ENCODE assay signal across 2 cellular contexts in the genomic region with DNA sequence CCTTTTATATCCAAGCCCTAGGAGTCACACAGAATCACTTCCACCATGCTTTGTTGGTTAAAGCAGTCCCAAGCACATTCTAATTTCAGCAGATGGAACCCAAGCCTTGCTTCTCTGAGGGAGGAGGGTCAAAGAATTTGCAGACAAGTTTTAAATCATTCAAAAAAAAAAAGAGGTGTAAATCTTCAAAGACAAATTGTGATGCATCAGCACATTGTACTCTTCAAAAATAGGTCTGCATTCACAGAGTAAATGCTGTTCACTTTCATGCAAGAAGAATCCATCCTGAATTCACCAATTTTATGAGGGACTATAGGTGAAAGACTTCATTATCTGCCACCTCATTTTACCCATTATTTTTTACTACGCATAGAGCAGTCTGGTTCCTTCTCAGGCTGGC.
TF ChIP-seq lines count a peak whose summit lies in the region.

No MANE protein-coding gene starts in this region.

TF ChIP-seq in HepG2, 621 proteins besides CTCF, POLR2A, EP300 and RAD21 (continued from another document):
- peak; percentile 41 to 76 for TF ChIP-seq MAFK (conservative IDR thresholded peaks at IDR 0.05 in 1 of 2, IDR thresholded peaks at IDR 0.05 in 1 of 2; ENCODE audit: low read length in 2 of 2)
- TF ChIP-seq, protein P1, sequence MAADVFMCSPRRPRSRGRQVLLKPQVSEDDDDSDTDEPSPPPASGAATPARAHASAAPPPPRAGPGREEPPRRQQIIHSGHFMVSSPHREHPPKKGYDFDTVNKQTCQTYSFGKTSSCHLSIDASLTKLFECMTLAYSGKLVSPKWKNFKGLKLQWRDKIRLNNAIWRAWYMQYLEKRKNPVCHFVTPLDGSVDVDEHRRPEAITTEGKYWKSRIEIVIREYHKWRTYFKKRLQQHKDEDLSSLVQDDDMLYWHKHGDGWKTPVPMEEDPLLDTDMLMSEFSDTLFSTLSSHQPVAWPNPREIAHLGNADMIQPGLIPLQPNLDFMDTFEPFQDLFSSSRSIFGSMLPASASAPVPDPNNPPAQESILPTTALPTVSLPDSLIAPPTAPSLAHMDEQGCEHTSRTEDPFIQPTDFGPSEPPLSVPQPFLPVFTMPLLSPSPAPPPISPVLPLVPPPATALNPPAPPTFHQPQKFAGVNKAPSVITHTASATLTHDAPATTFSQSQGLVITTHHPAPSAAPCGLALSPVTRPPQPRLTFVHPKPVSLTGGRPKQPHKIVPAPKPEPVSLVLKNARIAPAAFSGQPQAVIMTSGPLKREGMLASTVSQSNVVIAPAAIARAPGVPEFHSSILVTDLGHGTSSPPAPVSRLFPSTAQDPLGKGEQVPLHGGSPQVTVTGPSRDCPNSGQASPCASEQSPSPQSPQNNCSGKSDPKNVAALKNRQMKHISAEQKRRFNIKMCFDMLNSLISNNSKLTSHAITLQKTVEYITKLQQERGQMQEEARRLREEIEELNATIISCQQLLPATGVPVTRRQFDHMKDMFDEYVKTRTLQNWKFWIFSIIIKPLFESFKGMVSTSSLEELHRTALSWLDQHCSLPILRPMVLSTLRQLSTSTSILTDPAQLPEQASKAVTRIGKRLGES (CRISPR knock-in tag; IDR thresholded peaks at IDR 0.05; ENCODE audit: borderline replicate concordance) = no peak
- no peak for TF ChIP-seq HOXA9 (CRISPR knock-in tag; IDR thresholded peaks at IDR 0.05; ENCODE audit: borderline replicate concordance)
- no peak for TF ChIP-seq REXO4 (CRISPR knock-in tag; IDR thresholded peaks at IDR 0.05; ENCODE audit: borderline replicate concordance)
- TF ChIP-seq MXD4 (CRISPR knock-in tag; IDR thresholded peaks at IDR 0.05) = no peak
TF ChIP-seq in HepG2: peak in this region for 2.

TF ChIP-seq in K562, 482 proteins besides CTCF, POLR2A, EP300 and RAD21 (continued from another document):
- TF ChIP-seq MIER1 (IDR thresholded peaks at IDR 0.05; ENCODE audit: low read depth) (no peak), ZNF316 (IDR thresholded peaks at IDR 0.05) (peak; percentile 73), ZNF143 (CRISPR knock-in tag; IDR thresholded peaks at IDR 0.05) (no peak)
